In the genomic region with DNA sequence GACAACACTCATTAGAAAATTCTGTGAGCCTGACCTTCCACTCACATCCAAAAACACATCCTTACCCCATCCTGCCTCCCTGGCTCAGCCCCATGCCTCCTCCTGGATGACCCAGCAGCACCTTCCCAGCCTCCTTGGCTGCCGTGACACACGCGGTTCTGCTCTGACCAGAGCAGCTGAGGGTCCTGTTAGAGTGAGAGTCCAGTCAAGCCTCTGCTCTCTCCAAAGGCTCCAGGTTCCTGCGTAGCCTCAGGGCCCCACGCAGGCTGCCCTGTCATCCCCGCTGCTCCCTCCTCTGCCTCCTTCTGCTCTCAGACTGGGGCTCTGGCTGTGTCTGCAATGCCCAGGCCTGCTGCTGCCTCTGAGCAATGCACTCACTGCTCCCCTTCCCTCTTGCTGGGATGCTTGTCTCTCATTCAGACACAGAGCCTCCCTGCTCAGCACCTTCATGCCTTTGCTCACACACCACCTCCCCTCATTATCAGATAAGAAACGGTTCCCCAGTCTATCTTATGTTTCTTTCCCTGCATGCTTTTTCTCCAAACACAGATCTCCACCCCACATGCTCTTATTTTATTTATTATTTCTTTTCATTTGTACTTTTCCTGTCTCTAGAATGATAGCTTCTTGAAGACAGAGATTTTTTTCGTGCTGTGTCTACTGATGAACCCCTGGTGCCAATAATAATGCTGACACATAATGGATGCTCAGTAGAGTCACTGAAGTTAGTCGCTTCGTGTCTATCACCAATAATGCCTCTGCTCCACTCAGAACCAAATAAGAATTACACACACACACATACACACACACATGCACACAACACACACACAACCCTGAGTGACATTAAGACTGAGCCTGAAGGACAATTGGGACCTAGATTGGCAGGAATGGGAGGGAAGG, we compare ENCODE assay signal across 32 cellular contexts. TPM values are rescaled to one million over a fixed set of nuclear protein-coding genes. Genes with fewer than 3 reads are reported as not detected.
"Had no signal": no experiment of that assay in that cellular context is flagged by ENCODE, and none has a peak within 500 bp of the region (broad histone marks: within the 10 kb centered on the region; RNA-seq: fewer than 3 reads in every experiment).

No MANE protein-coding gene starts in this region.

- H3K4me3 Mint-ChIP-seq: activated naive CD8-positive, alpha-beta T cell; activated T-cell treated with anti-CD3 and anti-CD28 coated beads, Interleukin-2, amount 50 U/mL, for 4 hours; nephron progenitor cell; WTC11 had no signal

- H3K4me3 ChIP-seq: adrenal gland, ascending aorta, esophagus squamous epithelium, gastrocnemius medialis, sigmoid colon, smooth muscle cell, tibial artery, uterus had no signal

- H3K27ac Mint-ChIP-seq: activated naive CD8-positive, alpha-beta T cell; activated T-helper 2 cell treated with anti-CD3 and anti-CD28 coated beads, Interferon-gamma antibody, Interleukin-2, Interleukin-4, amounts not matched to agents 10 μg/mL and 5 μg/mL and 100 μg/mL, durations not matched to agents 14 hours and 24 hours and 36 hours; nephron progenitor cell; progenitor cell of endocrine pancreas; WTC11 had no signal

- ATAC-seq: activated T-cell treated with anti-CD3 and anti-CD28 coated beads, Interleukin-2, amount 50 U/mL, for 4 hours; gastrocnemius medialis; left ventricle myocardium superior; WTC11 had no signal

- DNase-seq: activated CD4-positive, alpha-beta T cell treated with anti-CD3 and anti-CD28 coated beads, Interleukin-2, amount 50 U/mL, for 48 hours; activated CD8-positive, alpha-beta memory T cell treated with anti-CD3 and anti-CD28 coated beads, Interleukin-2, amount 50 U/mL, for 48 hours; activated naive CD4-positive, alpha-beta T cell; activated T-cell treated with anti-CD3 and anti-CD28 coated beads, Interleukin-2, amount 50 U/mL, for 4 hours; adrenal gland; brain microvascular endothelial cell; central memory CD4-positive, alpha-beta T cell; effector memory CD4-positive, alpha-beta T cell; esophagus squamous epithelium; gastrocnemius medialis; hippocampal formation; left ventricle myocardium superior; nephron progenitor cell; occipital lobe; retina; sigmoid colon; stimulated activated CD4-positive, alpha-beta T cell treated with anti-CD3 and anti-CD28 coated beads, Interleukin-15, amount 100 ng/mL, for 24 hours; stimulated activated CD8-positive, alpha-beta memory T cell treated with anti-CD3 and anti-CD28 coated beads, Interleukin-4, amount 100 ng/mL, for 48 hours; stimulated activated naive CD4-positive, alpha-beta T cell treated with Interleukin-2 at 50 U/mL for 16 hours; tibial artery; uterus had no signal

- H3K4me1 Mint-ChIP-seq: nephron progenitor cell had no signal

- H3K4me2 ChIP-seq: smooth muscle cell had no signal

- H3K9me3 ChIP-seq: adrenal gland, ascending aorta, esophagus squamous epithelium, gastrocnemius medialis, sigmoid colon, tibial artery, uterus had no signal

- H3K36me3 Mint-ChIP-seq: activated naive CD8-positive, alpha-beta T cell; WTC11 had no signal

- H3K4me1 ChIP-seq: adrenal gland, ascending aorta, esophagus squamous epithelium, gastrocnemius medialis, sigmoid colon, tibial artery, uterus had no signal

- H3K36me3 ChIP-seq: adrenal gland, ascending aorta, brain microvascular endothelial cell, esophagus squamous epithelium, gastrocnemius medialis, sigmoid colon, tibial artery, uterus had no signal

- H3K27ac ChIP-seq: adrenal gland, ascending aorta, brain microvascular endothelial cell, esophagus squamous epithelium, gastrocnemius medialis, sigmoid colon, tibial artery, uterus had no signal

- H3K9me3 Mint-ChIP-seq: activated T-helper 2 cell treated with anti-CD3 and anti-CD28 coated beads, Interferon-gamma antibody, Interleukin-2, Interleukin-4, amounts not matched to agents 10 μg/mL and 5 μg/mL and 100 μg/mL, durations not matched to agents 14 hours and 24 hours and 36 hours; WTC11 had no signal

- H3K27me3 ChIP-seq: ascending aorta, brain microvascular endothelial cell, uterus had no signal

RNA-seq across cellular contexts. Expression of gene SIGLEC6, which starts 10.2 kb away (rescaled TPM):
- total RNA-seq: activated CD8-positive, alpha-beta memory T cell treated with anti-CD3 and anti-CD28 coated beads for 36 hours; dermis microvascular lymphatic vessel endothelial cell; endothelial cell of umbilical vein; myocyte; occipital lobe; progenitor cell of endocrine pancreas had no signal

RNA-seq across cellular contexts. Expression of gene SIGLEC12, which starts 40.1 kb away (rescaled TPM):
- total RNA-seq: ascending aorta, dermis microvascular lymphatic vessel endothelial cell, endothelial cell of umbilical vein, gastrocnemius medialis, left ventricle myocardium superior, mononuclear cell, myocyte, occipital lobe, progenitor cell of endocrine pancreas, smooth muscle cell, WTC11 had no signal
